In the genomic region with DNA sequence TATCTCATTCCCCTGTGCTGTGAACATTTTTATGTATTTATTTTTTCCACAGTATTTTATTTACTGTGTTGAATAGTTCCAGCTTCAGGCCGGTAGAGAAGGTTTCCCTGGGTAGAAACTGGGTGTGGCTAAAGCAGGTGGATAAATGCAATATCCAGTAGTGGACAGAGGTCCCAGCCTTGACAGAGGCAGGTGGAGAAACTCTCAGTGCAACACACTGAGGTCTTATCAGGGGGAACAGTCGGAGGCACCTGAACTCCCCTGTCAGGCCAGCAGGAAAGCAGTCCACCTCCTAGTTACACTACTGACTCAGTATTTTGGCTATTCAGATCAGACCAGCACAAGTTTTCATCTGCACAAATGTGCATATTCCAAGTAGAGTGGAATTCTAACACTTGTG, we compare ENCODE assay signal across 26 cellular contexts.
"Had no signal": no experiment of that assay in that cellular context is flagged by ENCODE, and none has a peak within 500 bp of the region (broad histone marks: within the 10 kb centered on the region; RNA-seq: fewer than 3 reads in every experiment).

No MANE protein-coding gene starts in this region.

- H3K27ac ChIP-seq: colonic mucosa, epithelial cell of prostate had no signal

- FAIRE-seq: astrocyte, endothelial cell of umbilical vein, frontal cortex had no signal

- H3K4me3 Mint-ChIP-seq: activated CD4-positive, alpha-beta memory T cell treated with anti-CD3 and anti-CD28 coated beads, Interleukin-2, amount 10 ng/mL, durations not matched to agents 7 days and 5 days; activated CD4-positive, alpha-beta T cell treated with anti-CD3 and anti-CD28 coated beads, Interleukin-2, amount 10 ng/mL, durations not matched to agents 7 days and 5 days; activated naive CD8-positive, alpha-beta T cell; activated T-cell treated with anti-CD3 and anti-CD28 coated beads, Interleukin-2, amount 50 U/mL, for 24 hours; activated T-helper 17 cell treated with anti-CD3 and anti-CD28 coated beads, Interleukin-2, amount 50 U/mL, for 72 hours had no signal

- DNase-seq: activated CD4-positive, alpha-beta memory T cell treated with anti-CD3 and anti-CD28 coated beads, Interleukin-2, amount 10 ng/mL, durations not matched to agents 7 days and 5 days; activated CD4-positive, alpha-beta T cell treated with anti-CD3 and anti-CD28 coated beads for 1 hour; activated CD4-positive, alpha-beta T cell treated with anti-CD3 and anti-CD28 coated beads for 4 hours; activated CD4-positive, alpha-beta T cell treated with anti-CD3 and anti-CD28 coated beads, Interleukin-2, amount 10 ng/mL, durations not matched to agents 7 days and 5 days; activated CD4-positive, alpha-beta T cell treated with anti-CD3 and anti-CD28 coated beads, Interleukin-2, amount 50 U/mL, for 4 hours; activated CD8-positive, alpha-beta memory T cell treated with anti-CD3 and anti-CD28 coated beads, Interleukin-2, amount 50 U/mL, for 48 hours; activated effector memory CD4-positive, alpha-beta T cell treated with Interleukin-2 at 50 U/mL for 16 hours; activated gamma-delta T cell treated with Interleukin-2 at 50 U/mL for 16 hours; activated naive CD4-positive, alpha-beta T cell treated with anti-CD3 and anti-CD28 coated beads, Interleukin-2, amount 50 U/mL, for 16 hours; activated naive CD4-positive, alpha-beta T cell treated with Interleukin-2 at 50 U/mL for 16 hours; activated T-cell treated with anti-CD3 and anti-CD28 coated beads for 4 hours; activated T-cell treated with anti-CD3 and anti-CD28 coated beads, Interleukin-2, amount 50 U/mL, for 24 hours; amniotic stem cell; anterior cingulate cortex; central memory CD4-positive, alpha-beta T cell; cerebellar nuclear complex; colonic mucosa; effector CD8-positive, alpha-beta T cell; foreskin fibroblast; T-helper 2 cell had no signal

- H3K36me3 Mint-ChIP-seq: activated naive CD8-positive, alpha-beta T cell had no signal

- H3K4me1 Mint-ChIP-seq: activated CD4-positive, alpha-beta memory T cell treated with anti-CD3 and anti-CD28 coated beads, Interleukin-2, amount 10 ng/mL, durations not matched to agents 7 days and 5 days; activated CD4-positive, alpha-beta T cell treated with anti-CD3 and anti-CD28 coated beads, Interleukin-2, amount 10 ng/mL, durations not matched to agents 7 days and 5 days; activated T-helper 17 cell treated with anti-CD3 and anti-CD28 coated beads, Interleukin-2, amount 50 U/mL, for 72 hours had no signal

- H3K4me1 ChIP-seq: colonic mucosa had no signal

- ATAC-seq: activated T-helper 17 cell treated with anti-CD3 and anti-CD28 coated beads, Interleukin-2, amount 50 U/mL, for 72 hours had no signal

- H3K27me3 ChIP-seq: colonic mucosa had no signal

- H3K9me3 Mint-ChIP-seq: activated CD4-positive, alpha-beta memory T cell treated with anti-CD3 and anti-CD28 coated beads, Interleukin-2, amount 10 ng/mL, durations not matched to agents 7 days and 5 days; activated CD4-positive, alpha-beta T cell treated with anti-CD3 and anti-CD28 coated beads, Interleukin-2, amount 10 ng/mL, durations not matched to agents 7 days and 5 days; activated T-cell treated with anti-CD3 and anti-CD28 coated beads, Interleukin-2, amount 50 U/mL, for 24 hours had no signal

- H3K36me3 ChIP-seq: colonic mucosa had no signal

- H3K27me3 Mint-ChIP-seq: activated CD4-positive, alpha-beta memory T cell treated with anti-CD3 and anti-CD28 coated beads, Interleukin-2, amount 10 ng/mL, durations not matched to agents 7 days and 5 days; activated CD4-positive, alpha-beta T cell treated with anti-CD3 and anti-CD28 coated beads, Interleukin-2, amount 10 ng/mL, durations not matched to agents 7 days and 5 days; activated T-cell treated with anti-CD3 and anti-CD28 coated beads, Interleukin-2, amount 50 U/mL, for 24 hours; activated T-helper 17 cell treated with anti-CD3 and anti-CD28 coated beads, Interleukin-2, amount 50 U/mL, for 72 hours had no signal

- H3K4me3 ChIP-seq: colonic mucosa had no signal

- H3K9me3 ChIP-seq: colonic mucosa had no signal
